In the genomic region with DNA sequence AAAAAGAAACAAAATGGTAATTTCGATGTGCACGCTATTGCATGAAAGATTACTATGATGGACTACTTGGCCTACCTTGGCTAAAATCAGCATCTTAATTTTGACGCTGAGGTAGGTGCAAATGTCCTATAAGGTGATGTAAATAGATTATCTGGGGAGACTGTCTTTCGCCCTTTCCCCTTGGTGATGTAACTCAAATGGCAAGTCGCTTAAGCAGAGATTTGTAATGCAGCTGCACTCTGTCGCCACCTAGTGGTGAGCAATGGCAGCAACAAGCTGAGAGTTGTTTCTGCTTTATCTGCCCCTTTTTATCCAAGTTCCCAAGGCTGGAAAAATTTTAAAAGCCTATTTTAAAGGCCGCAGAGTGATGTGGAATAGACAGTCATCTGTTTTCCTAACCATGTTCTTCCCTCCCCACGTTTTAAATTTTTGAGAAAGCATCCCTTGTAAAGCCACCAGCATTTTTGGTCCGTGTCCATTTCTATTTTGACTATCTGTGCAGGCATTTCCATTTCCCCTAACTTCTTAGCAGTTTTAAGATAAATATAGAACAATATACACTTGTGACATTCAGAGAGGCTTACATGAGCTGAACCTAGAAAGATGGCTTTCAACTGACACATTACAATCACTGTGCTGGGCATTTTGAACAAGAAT, we compare ENCODE assay signal across 8 cellular contexts.
DNase-seq lines count a peak whose midpoint lies in the region; ATAC-seq, FAIRE-seq and TF ChIP-seq lines count a peak whose summit lies in the region.

No MANE protein-coding gene starts in this region.

- no peaks in the 10 kb centered on the region for H3K9me3 ChIP-seq in WERI-Rb-1 (ENCODE audit: severe bottlenecking)
- no peaks in the 10 kb centered on the region for H3K9me3 ChIP-seq in mammary epithelial cell (replicated peaks; ENCODE audit: insufficient read depth, low read length)

- dilution Hi-C loops in mammary epithelial cell (cut with HindIII; ENCODE audit: low sequenced_read_pairs): no loop called here

- intact Hi-C loops in mammary epithelial cell (cut with micrococcal nuclease): loop anchor here (1.0 to 2.0 kb wide), 3 partner anchors 126 to 389 kb away; partner anchors contain the start of genes ANKRD37, CCDC110 and SNX25

- TF ChIP-seq CTCF in GM10266 (IDR thresholded peaks at IDR 0.05; ENCODE audit: control insufficient read depth, insufficient read depth, low read depth, missing control alignments) (peak; percentile 98), WERI-Rb-1 (IDR thresholded peaks at IDR 0.05; ENCODE audit: low read depth, low read length) (peak; percentile 99), mammary epithelial cell (conservative IDR thresholded peaks at IDR 0.05 in 1 of 2, IDR thresholded peaks at IDR 0.05 in 1 of 2; ENCODE audit: extremely low read depth in 1 of 2, insufficient read depth in 1 of 2, low read depth in 1 of 2, low read length in 2 of 2) (peak; percentile 99)

- H3K9ac ChIP-seq in mammary epithelial cell (ENCODE audit: insufficient read depth, low read length): no peak overlapping the region

- BruUV-seq in mammary epithelial cell (replicated peaks; lab: Mats Ljungman, UMichigan): no TSS peak

- no peak overlapping the region for H2AFZ ChIP-seq in mammary epithelial cell (ENCODE audit: low read depth, low read length)

- no peaks in the 10 kb centered on the region for H4K20me1 ChIP-seq in mammary epithelial cell (ENCODE audit: insufficient read depth, low read length)

- WGBS in mammary epithelial cell (ENCODE audit: low coverage, missing lambda C conversion rate): 29% methylated on average over 9 of the region's 9 CpGs

- DNase-seq in GM10266 (ENCODE audit: extremely low spot score): peak; percentile 74
- DNase-seq in NCI-H2029 (lab: John Stamatoyannopoulos, UW): peak; percentile 24
- DNase-seq in WERI-Rb-1: peak; percentile 80
- peak; percentile 46 for DNase-seq in mammary epithelial cell
- peak; percentile 38 to 48 for DNase-seq in stimulated activated CD4-positive, alpha-beta T cell treated with anti-CD3 and anti-CD28 coated beads, Interleukin-15, amount 100 ng/mL, for 48 hours (ENCODE audit: low read depth in 2 of 2)

- H3K4me1 ChIP-seq in mammary epithelial cell (ENCODE audit: insufficient read depth, low read length): no peaks in the 10 kb centered on the region

- CTCF ChIA-PET in mammary epithelial cell (lab: Charles Lee; ENCODE audit: low non-redundant PET): interaction anchor here (0.5 to 1.0 kb wide), 2 partner anchors 88 to 558 kb away, joined by 3 to 4 read pairs; no protein-coding TSS in a partner anchor

- H3K27me3 ChIP-seq in WERI-Rb-1 (ENCODE audit: insufficient read depth, low read depth, severe bottlenecking): no peaks in the 10 kb centered on the region
- H3K27me3 ChIP-seq in mammary epithelial cell (ENCODE audit: insufficient read depth, low read length): no peaks in the 10 kb centered on the region

- H3K27ac ChIP-seq in WERI-Rb-1 (no peak overlapping the region), mammary epithelial cell (ENCODE audit: insufficient read depth, low read depth, low read length) (no peak overlapping the region)

- peak; percentile 69 for ATAC-seq in HG02571 (IDR thresholded peaks at IDR 0.05; ENCODE audit: unreplicated experiment)
- no peak for ATAC-seq in HG03457 (IDR thresholded peaks at IDR 0.05; ENCODE audit: unreplicated experiment)

- peak; percentile 90 for FAIRE-seq in islet of Langerhans (lab: Jason Lieb, UNC)

- H3K36me3 ChIP-seq in WERI-Rb-1: no peaks in the 10 kb centered on the region
- H3K36me3 ChIP-seq in mammary epithelial cell (ENCODE audit: insufficient read depth, low read length): no peaks in the 10 kb centered on the region

- H3K79me2 ChIP-seq in mammary epithelial cell (ENCODE audit: insufficient read depth, low read length): no peaks in the 10 kb centered on the region

- H3K4me3 ChIP-seq in WERI-Rb-1 (ENCODE audit: low read depth, low read length): no peak overlapping the region
- H3K4me3 ChIP-seq in mammary epithelial cell (replicated peaks in 1 of 3; ENCODE audit: insufficient read depth in 1 of 3, low read depth in 2 of 3, low read length in 3 of 3): no peak overlapping the region

- in situ Hi-C loops in mammary epithelial cell (cut with MboI; ENCODE audit: low sequenced_read_pairs in 2 of 2): loop anchor here in 1 of 2 donors (25.0 kb wide), 1 partner anchor 110 kb away; no protein-coding TSS in a partner anchor

- no peak overlapping the region for H3K4me2 ChIP-seq in mammary epithelial cell (ENCODE audit: insufficient read depth, low read depth, low read length)

Comparison
In these comparisons a context has a peak if more than half of its experiments do, and no peak if none do; other contexts are left out.
1. DNase-seq: peak in every context shown above with its lines; median percentile 80 in WERI-Rb-1; 74 in GM10266; 46 in mammary epithelial cell; 43 in stimulated activated CD4-positive, alpha-beta T cell treated with anti-CD3 and anti-CD28 coated beads, Interleukin-15, amount 100 ng/mL, for 48 hours; 24 in NCI-H2029.